ENCODE assay signal across 20 cellular contexts in the genomic region with DNA sequence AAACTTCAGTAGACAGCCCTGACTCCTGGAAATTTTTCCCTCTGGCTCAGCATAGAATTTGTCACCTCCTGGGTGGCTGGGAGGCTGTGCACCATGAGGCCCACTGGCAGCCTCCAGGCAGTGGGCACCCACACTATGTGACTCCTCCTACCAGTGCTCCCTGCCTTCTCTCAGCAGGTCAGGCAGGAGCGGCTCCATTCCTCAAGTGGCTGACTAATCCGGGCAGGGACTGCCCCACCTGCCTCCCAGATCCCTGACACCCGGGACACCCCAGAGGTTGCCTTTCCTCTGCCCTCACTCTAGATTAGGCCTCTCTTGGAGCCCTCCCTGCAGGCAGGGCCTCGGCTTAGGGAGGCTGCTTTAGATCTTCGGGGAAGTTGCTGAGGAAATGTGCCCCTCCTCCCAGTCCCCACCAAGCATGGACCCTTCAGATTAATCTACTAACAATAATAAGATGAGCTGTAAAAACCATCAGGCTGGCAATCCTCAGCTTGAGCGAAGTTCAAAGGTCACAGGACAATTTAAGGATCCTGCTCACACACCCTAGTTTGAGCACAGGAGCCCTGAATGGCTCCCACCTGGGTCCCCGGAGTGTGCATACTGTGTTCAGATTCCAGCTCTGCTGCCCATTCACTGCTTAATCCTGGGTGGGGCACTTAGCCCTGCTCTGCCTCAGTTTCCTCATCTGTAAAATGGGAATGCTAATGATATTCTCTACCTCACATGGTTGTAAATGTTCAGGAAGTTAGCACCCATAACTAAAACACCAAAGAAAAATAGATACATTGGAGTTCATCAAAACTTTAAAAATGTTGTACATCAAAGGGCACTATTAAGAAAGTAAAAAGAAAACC. TPM values are rescaled to one million over a fixed set of nuclear protein-coding genes. Genes with fewer than 3 reads are reported as not detected.
DNase-seq lines count a peak whose midpoint lies in the region; ATAC-seq, FAIRE-seq and TF ChIP-seq lines count a peak whose summit lies in the region.
"Had no signal": no experiment of that assay in that cellular context is flagged by ENCODE, and none has a peak within 500 bp of the region (broad histone marks: within the 10 kb centered on the region; RNA-seq: fewer than 3 reads in every experiment).

No MANE protein-coding gene starts in this region.

- no peak overlapping the region for H2BK20ac ChIP-seq in H1 (ENCODE audit: low read length)

- no peak overlapping the region for H3K56ac ChIP-seq in H1 (replicated peaks; ENCODE audit: insufficient read length, low read depth, low read length)

- DNase-seq in HK-2 (ENCODE audit: unreplicated experiment) (peak; percentile 57), H1 (ENCODE audit: low read depth in 1 of 2, low spot score in 2 of 2) (no peak), neuronal stem cell (ENCODE audit: low spot score) (no peak), left lobe of liver (ENCODE audit: low spot score) (no peak), SW480 (ENCODE audit: low spot score) (no peak)
- no peak for DNase-seq in activated naive CD4-positive, alpha-beta T cell treated with anti-CD3 and anti-CD28 coated beads, Interleukin-2, amount 50 U/mL, for 16 hours
- DNase-seq: amygdala, BE2C, DMS 273 treated with DMSO at 0.1 percent for 48 hours, KBM-7, NCI-H1092 treated with DMSO at 0.1 percent for 48 hours, NCI-H748 treated with DMSO at 0.1 percent for 48 hours, right lobe of liver, T-cell had no signal

- no peaks in the 10 kb centered on the region for H4K20me1 ChIP-seq in H1 (replicated peaks in 1 of 2; ENCODE audit: control insufficient read depth in 1 of 2, insufficient read depth in 2 of 2, low read length in 2 of 2)

- CTCF ChIA-PET in H1 (lab: Charles Lee; ENCODE audit: partially characterized antibody) = interaction anchor here (0.6 to 1.1 kb wide), 3 partner anchors 10 to 48 kb away, joined by 3 to 7 read pairs (median 4); no protein-coding TSS in a partner anchor

- no peak for TF ChIP-seq EP300 in H1 (IDR thresholded peaks at IDR 0.05; ENCODE audit: borderline replicate concordance in 1 of 2, low read depth in 2 of 2, low read length in 2 of 2)

- no peak overlapping the region for H4K5ac ChIP-seq in H1 (ENCODE audit: insufficient read length, low read depth, low read length)

- H3K27ac ChIP-seq in H1 (ENCODE audit: low read depth, low read length) (no peak overlapping the region), neuronal stem cell (replicated peaks; ENCODE audit: low read length) (no peak overlapping the region)
- H3K27ac ChIP-seq: gastroesophageal sphincter, neutrophil, right lobe of liver had no signal

- no peaks in the 10 kb centered on the region for H3K23me2 ChIP-seq in H1 (ENCODE audit: low read depth, low read length)

- H3K18ac ChIP-seq in H1 (ENCODE audit: extremely low read depth, low read length) (no peak overlapping the region), neuronal stem cell (ENCODE audit: low read length) (peak overlapping the region; percentile 62)

- no peak overlapping the region for H3K23ac ChIP-seq in H1 (ENCODE audit: insufficient read length)
- peak overlapping the region; percentile 27 for H3K23ac ChIP-seq in neuronal stem cell (ENCODE audit: low read depth, low read length, poor library complexity)

- H3K4ac ChIP-seq in H1 (replicated peaks; ENCODE audit: insufficient read length, low read depth, low read length) = no peak overlapping the region
- H3K4ac ChIP-seq in neuronal stem cell (ENCODE audit: low read length) = no peak overlapping the region

- H3K4me1 ChIP-seq in H1 (replicated peaks in 1 of 4; ENCODE audit: control insufficient read depth in 3 of 4, insufficient read depth in 4 of 4, low read length in 3 of 4) (peaks cover 0 to under 1% (median 0%) of the 10 kb centered on the region in 4 experiments; a peak in 1 of 7 replicates), neuronal stem cell (ENCODE audit: control insufficient read depth in 2 of 2, insufficient read depth in 1 of 2, low read depth in 1 of 2, low read length in 2 of 2) (no peaks in the 10 kb centered on the region)
- H3K4me1 ChIP-seq: BE2C, gastroesophageal sphincter, right lobe of liver had no signal

- no peak overlapping the region for H2AK5ac ChIP-seq in H1 (ENCODE audit: low read depth, low read length)
- peak overlapping the region; percentile 22 for H2AK5ac ChIP-seq in neuronal stem cell (ENCODE audit: low read depth, low read length)

- no peak for ATAC-seq in left lobe of liver
- ATAC-seq: gastroesophageal sphincter, T-cell, WTC11 had no signal

- H2BK15ac ChIP-seq in H1 (ENCODE audit: low read length) (no peak overlapping the region), neuronal stem cell (ENCODE audit: low read length) (no peak overlapping the region)

- H3K27me3 ChIP-seq in H1 (replicated peaks in 1 of 4; ENCODE audit: control insufficient read depth in 3 of 4, extremely low read depth in 1 of 4, insufficient read depth in 3 of 4, low read length in 3 of 4) = no peaks in the 10 kb centered on the region
- peaks cover 0 to 4% (median 0%) of the 10 kb centered on the region in 3 experiments for H3K27me3 ChIP-seq in neuronal stem cell (ENCODE audit: control insufficient read depth in 3 of 3, insufficient read depth in 3 of 3, low read depth in 1 of 3, low read length in 3 of 3)
- H3K27me3 ChIP-seq: BE2C, gastroesophageal sphincter, right lobe of liver had no signal

- FAIRE-seq in H1 (lab: Jason Lieb, UNC) = no peak

- 85% methylated on average over 7 of the region's 7 CpGs; no CpG with 5 or more reads in 1 of the 2 experiments for WGBS in H1 (ENCODE audit: extremely low coverage in 1 of 2, insufficient coverage in 1 of 2, insufficient read length in 1 of 2, insufficient replicate concordance in 2 of 2, low coverage in 1 of 2, low lambda C conversion rate in 2 of 2, missing lambda C conversion rate in 1 of 2), 2 experiments
- no CpG with 5 or more reads among the region's 7 CpGs for WGBS in neuronal stem cell (ENCODE audit: extremely low coverage in 2 of 2, insufficient read length in 2 of 2, insufficient replicate concordance in 1 of 2), 2 donors

- peak overlapping the region; percentile 20 for H3K14ac ChIP-seq in H1 (ENCODE audit: insufficient read length)
- no peak overlapping the region for H3K14ac ChIP-seq in neuronal stem cell (ENCODE audit: low read length)

- no peak overlapping the region for H4K91ac ChIP-seq in H1 (replicated peaks; ENCODE audit: insufficient read length, low read length)
- no peak overlapping the region for H4K91ac ChIP-seq in neuronal stem cell (ENCODE audit: low read depth, low read length, poor library complexity)

- no peak overlapping the region for H3K4me3 ChIP-seq in H1 (ENCODE audit: extremely low read depth in 1 of 4, insufficient read depth in 2 of 4, low read depth in 3 of 4, low read length in 4 of 4)
- no peak overlapping the region for H3K4me3 ChIP-seq in neuronal stem cell (ENCODE audit: low read length in 2 of 2)
- H3K4me3 ChIP-seq: gastroesophageal sphincter, right lobe of liver had no signal

- no peaks in the 10 kb centered on the region for H3K79me1 ChIP-seq in H1 (ENCODE audit: low read depth, low read length)
- no peaks in the 10 kb centered on the region for H3K79me1 ChIP-seq in neuronal stem cell (ENCODE audit: low read depth, low read length)

- POLR2A ChIA-PET in H1 (lab: Charles Lee; ENCODE audit: partially characterized antibody) = no interaction called here

- H2BK120ac ChIP-seq in H1 (replicated peaks; ENCODE audit: low read depth, low read length) (no peak overlapping the region), neuronal stem cell (ENCODE audit: low read depth, low read length) (no peak overlapping the region)

- no peak overlapping the region for H2BK5ac ChIP-seq in H1 (ENCODE audit: low read depth, low read length)
- H2BK5ac ChIP-seq in neuronal stem cell (ENCODE audit: low read length) = no peak overlapping the region

- H2BK12ac ChIP-seq in H1 (ENCODE audit: low read depth, low read length) (no peak overlapping the region), neuronal stem cell (ENCODE audit: low read length) (no peak overlapping the region)

- no peak for TF ChIP-seq CTCF in H1 (IDR thresholded peaks at IDR 0.05; ENCODE audit: control extremely low read depth in 1 of 3, insufficient read depth in 1 of 3, low read depth in 1 of 3, low read length in 3 of 3)

- H2AFZ ChIP-seq in H1 (ENCODE audit: low read length) (no peak overlapping the region), neuronal stem cell (ENCODE audit: low read length) (no peak overlapping the region)

- no peak overlapping the region for H3K9ac ChIP-seq in H1 (replicated peaks in 1 of 4; ENCODE audit: extremely low read depth in 1 of 4, low read depth in 3 of 4, low read length in 3 of 4)
- peak overlapping the region; percentile 22 for H3K9ac ChIP-seq in neuronal stem cell (ENCODE audit: low read depth, low read length, poor library complexity)

- H3K36me3 ChIP-seq in H1 (ENCODE audit: control insufficient read depth in 2 of 4, insufficient read depth in 4 of 4, low read length in 3 of 4) (no peaks in the 10 kb centered on the region), neuronal stem cell (replicated peaks in 1 of 2; ENCODE audit: control insufficient read depth in 2 of 2, insufficient read depth in 2 of 2, low read length in 2 of 2) (no peaks in the 10 kb centered on the region)
- H3K36me3 ChIP-seq: BE2C, gastroesophageal sphincter, neutrophil, right lobe of liver had no signal

- TF ChIP-seq POLR2A in H1 (IDR thresholded peaks at IDR 0.05; ENCODE audit: control extremely low read depth in 1 of 2, low read depth in 2 of 2, low read length in 2 of 2) = no peak

- H3K4me2 ChIP-seq in H1 (ENCODE audit: insufficient read depth in 1 of 2, low read depth in 2 of 2, low read length in 2 of 2) = no peak overlapping the region
- H3K4me2 ChIP-seq in neuronal stem cell (ENCODE audit: insufficient read depth, low read length, poor library complexity, severe bottlenecking) = no peak overlapping the region

- H3K9me3 ChIP-seq in H1 (ENCODE audit: insufficient read depth in 2 of 2, low read depth in 1 of 2, low read length in 1 of 2) (no peaks in the 10 kb centered on the region), neuronal stem cell (replicated peaks in 1 of 2; ENCODE audit: control insufficient read depth in 2 of 2, insufficient read depth in 1 of 2, low read depth in 1 of 2, low read length in 2 of 2) (no peaks in the 10 kb centered on the region)
- H3K9me3 ChIP-seq: BE2C, gastroesophageal sphincter, neutrophil, right lobe of liver had no signal

- H4K8ac ChIP-seq in H1 (ENCODE audit: extremely low read depth, insufficient read depth, low read length) (no peak overlapping the region), neuronal stem cell (ENCODE audit: low read depth, low read length) (no peak overlapping the region)

- TF ChIP-seq RAD21 in H1 (IDR thresholded peaks at IDR 0.05 in 1 of 2, conservative IDR thresholded peaks at IDR 0.05 in 1 of 2; ENCODE audit: low read depth in 2 of 2, low read length in 2 of 2) = no peak

- H3K79me2 ChIP-seq in H1 (ENCODE audit: control insufficient read depth in 1 of 2, insufficient read depth in 2 of 2, low read length in 2 of 2) = no peaks in the 10 kb centered on the region

RNA-seq across cellular contexts. Expression of a gene that starts 10.0 kb away (rescaled TPM):
- total RNA-seq in H1 (2021; fragmentation: NEBNext Ultra II Directional; extraction: Animal tissue kit (Norgen Biotek cat#: 25700)) = 1.7 and 3.3 TPM in 2 replicates
- 0.89 and 1.2 TPM in 2 replicates for polyA plus RNA-seq in H1 (2011; rRNA removed)
- polyA plus RNA-seq in H1 (2011; cell fraction: cytosol; rRNA removed) = 2.8 TPM
- 9.0 TPM for polyA plus RNA-seq in H1 (2011; cell fraction: nucleus; rRNA removed)
- polyA plus RNA-seq in H1 (2012, experiment 1 of 2) = 0.88 to 2.6 TPM (median 2.1 TPM) in 4 replicates
- polyA plus RNA-seq in H1 (2012, experiment 2 of 2) = 1.0 TPM
- polyA plus RNA-seq in H1 (2013, experiment 1 of 2) = 0.85 TPM
- 0.68 TPM for polyA plus RNA-seq in H1 (2013, experiment 2 of 2)
- polyA minus RNA-seq in H1 (2011; rRNA and poly(A)+ RNA removed) = 2.2 and 2.6 TPM in 2 replicates
- polyA minus RNA-seq in H1 (2011; cell fraction: cytosol; rRNA and poly(A)+ RNA removed) = 2.4 TPM
- 6.1 TPM for polyA minus RNA-seq in H1 (2011; cell fraction: nucleus; rRNA and poly(A)+ RNA removed)
- 1.8 TPM for polyA plus RNA-seq in neuronal stem cell (2013, experiment 1 of 2)
- polyA plus RNA-seq in neuronal stem cell (2013, experiment 2 of 2) = 2.2 TPM
- total RNA-seq in left lobe of liver = not detected

RNA-seq across cellular contexts. Expression of a gene that starts 19.6 kb away (rescaled TPM):
- total RNA-seq in H1 (2021; fragmentation: NEBNext Ultra II Directional; extraction: Animal tissue kit (Norgen Biotek cat#: 25700)) = 31.3 and 33.5 TPM in 2 replicates
- 17.9 and 21.9 TPM in 2 replicates for polyA plus RNA-seq in H1 (2011; rRNA removed)
- 27.8 TPM for polyA plus RNA-seq in H1 (2011; cell fraction: cytosol; rRNA removed)
- polyA plus RNA-seq in H1 (2011; cell fraction: nucleus; rRNA removed) = 69.5 TPM
- polyA plus RNA-seq in H1 (2012, experiment 1 of 2) = 19.7 to 31.1 TPM (median 26.9 TPM) in 4 replicates
- 14.4 TPM for polyA plus RNA-seq in H1 (2012, experiment 2 of 2)
- polyA plus RNA-seq in H1 (2013, experiment 1 of 2) = 16.6 TPM
- polyA plus RNA-seq in H1 (2013, experiment 2 of 2) = 14.4 TPM
- polyA minus RNA-seq in H1 (2011; rRNA and poly(A)+ RNA removed) = 18.8 and 19.6 TPM in 2 replicates
- 22.9 TPM for polyA minus RNA-seq in H1 (2011; cell fraction: cytosol; rRNA and poly(A)+ RNA removed)
- 41.0 TPM for polyA minus RNA-seq in H1 (2011; cell fraction: nucleus; rRNA and poly(A)+ RNA removed)
- 8.9 TPM for polyA plus RNA-seq in neuronal stem cell (2013, experiment 1 of 2)
- polyA plus RNA-seq in neuronal stem cell (2013, experiment 2 of 2) = 8.5 TPM
- total RNA-seq in left lobe of liver = 27.4 TPM

RNA-seq across cellular contexts. Expression of a gene that starts 29.6 kb away (rescaled TPM):
- total RNA-seq in H1 (2021; fragmentation: NEBNext Ultra II Directional; extraction: Animal tissue kit (Norgen Biotek cat#: 25700)) = 0.17 TPM in 1 of 2 replicates, not detected in the other
- polyA plus RNA-seq in H1 (2011; rRNA removed) = 0.03 and 0.06 TPM in 2 replicates
- polyA plus RNA-seq in H1 (2011; cell fraction: cytosol; rRNA removed) = not detected
- not detected for polyA plus RNA-seq in H1 (2011; cell fraction: nucleus; rRNA removed)
- polyA plus RNA-seq in H1 (2012, experiment 1 of 2) = 0.56 to 0.72 TPM (median 0.66 TPM) in 4 replicates
- 0.12 TPM for polyA plus RNA-seq in H1 (2012, experiment 2 of 2)
- polyA plus RNA-seq in H1 (2013, experiment 1 of 2) = 0.28 TPM
- 0.44 TPM for polyA plus RNA-seq in H1 (2013, experiment 2 of 2)
- not detected in 2 replicates for polyA minus RNA-seq in H1 (2011; rRNA and poly(A)+ RNA removed)
- not detected for polyA minus RNA-seq in H1 (2011; cell fraction: cytosol; rRNA and poly(A)+ RNA removed)
- not detected for polyA minus RNA-seq in H1 (2011; cell fraction: nucleus; rRNA and poly(A)+ RNA removed)
- polyA plus RNA-seq in neuronal stem cell (2013, experiment 1 of 2) = not detected
- 0.04 TPM for polyA plus RNA-seq in neuronal stem cell (2013, experiment 2 of 2)
- 12.4 TPM for total RNA-seq in left lobe of liver
- total RNA-seq: cerebellum, gastroesophageal sphincter, mesothelial cell of epicardium, T-cell had no signal

RNA-seq across cellular contexts. Expression of a gene that starts 34.3 kb away (rescaled TPM):
- total RNA-seq in H1 (2021; fragmentation: NEBNext Ultra II Directional; extraction: Animal tissue kit (Norgen Biotek cat#: 25700)) = 5.8 and 7.9 TPM in 2 replicates
- polyA plus RNA-seq in H1 (2011; rRNA removed) = 6.7 and 8.1 TPM in 2 replicates
- 4.7 TPM for polyA plus RNA-seq in H1 (2011; cell fraction: cytosol; rRNA removed)
- polyA plus RNA-seq in H1 (2011; cell fraction: nucleus; rRNA removed) = 9.8 TPM
- 4.6 to 8.1 TPM (median 4.8 TPM) in 4 replicates for polyA plus RNA-seq in H1 (2012, experiment 1 of 2)
- polyA plus RNA-seq in H1 (2012, experiment 2 of 2) = 18.3 TPM
- 4.9 TPM for polyA plus RNA-seq in H1 (2013, experiment 1 of 2)
- 5.5 TPM for polyA plus RNA-seq in H1 (2013, experiment 2 of 2)
- polyA minus RNA-seq in H1 (2011; rRNA and poly(A)+ RNA removed) = 3.8 and 4.1 TPM in 2 replicates
- polyA minus RNA-seq in H1 (2011; cell fraction: cytosol; rRNA and poly(A)+ RNA removed) = 5.2 TPM
- 11.3 TPM for polyA minus RNA-seq in H1 (2011; cell fraction: nucleus; rRNA and poly(A)+ RNA removed)
- polyA plus RNA-seq in neuronal stem cell (2013, experiment 1 of 2) = 0.04 TPM
- polyA plus RNA-seq in neuronal stem cell (2013, experiment 2 of 2) = 0.07 TPM
- 0.35 TPM for total RNA-seq in left lobe of liver
- total RNA-seq: temporal lobe had no signal

RNA-seq across cellular contexts. Expression of a gene that starts 48.7 kb away (rescaled TPM):
- total RNA-seq in H1 (2021; fragmentation: NEBNext Ultra II Directional; extraction: Animal tissue kit (Norgen Biotek cat#: 25700)) = 16.2 and 16.7 TPM in 2 replicates
- 17.5 and 23.2 TPM in 2 replicates for polyA plus RNA-seq in H1 (2011; rRNA removed)
- 18.3 TPM for polyA plus RNA-seq in H1 (2011; cell fraction: cytosol; rRNA removed)
- 124 TPM for polyA plus RNA-seq in H1 (2011; cell fraction: nucleus; rRNA removed)
- polyA plus RNA-seq in H1 (2012, experiment 1 of 2) = 10.5 to 22.8 TPM (median 22.0 TPM) in 4 replicates
- 15.5 TPM for polyA plus RNA-seq in H1 (2012, experiment 2 of 2)
- polyA plus RNA-seq in H1 (2013, experiment 1 of 2) = 16.1 TPM
- 14.2 TPM for polyA plus RNA-seq in H1 (2013, experiment 2 of 2)
- polyA minus RNA-seq in H1 (2011; rRNA and poly(A)+ RNA removed) = 9.0 and 10.5 TPM in 2 replicates
- 10.6 TPM for polyA minus RNA-seq in H1 (2011; cell fraction: cytosol; rRNA and poly(A)+ RNA removed)
- 32.9 TPM for polyA minus RNA-seq in H1 (2011; cell fraction: nucleus; rRNA and poly(A)+ RNA removed)
- 17.6 TPM for polyA plus RNA-seq in neuronal stem cell (2013, experiment 1 of 2)
- 18.9 TPM for polyA plus RNA-seq in neuronal stem cell (2013, experiment 2 of 2)
- total RNA-seq in left lobe of liver = 40.6 TPM

Comparison
In these comparisons a context has a peak if more than half of its experiments do, and no peak if none do; other contexts are left out.
1. RNA of a gene that starts 29.6 kb away (total RNA-seq): 12.4 TPM in left lobe of liver (single experiment); 0.17 TPM in H1; every median in the first group is over 10 times any median in the second.